Comparison of ENCODE assay signal across 12 cellular contexts in the genomic region with DNA sequence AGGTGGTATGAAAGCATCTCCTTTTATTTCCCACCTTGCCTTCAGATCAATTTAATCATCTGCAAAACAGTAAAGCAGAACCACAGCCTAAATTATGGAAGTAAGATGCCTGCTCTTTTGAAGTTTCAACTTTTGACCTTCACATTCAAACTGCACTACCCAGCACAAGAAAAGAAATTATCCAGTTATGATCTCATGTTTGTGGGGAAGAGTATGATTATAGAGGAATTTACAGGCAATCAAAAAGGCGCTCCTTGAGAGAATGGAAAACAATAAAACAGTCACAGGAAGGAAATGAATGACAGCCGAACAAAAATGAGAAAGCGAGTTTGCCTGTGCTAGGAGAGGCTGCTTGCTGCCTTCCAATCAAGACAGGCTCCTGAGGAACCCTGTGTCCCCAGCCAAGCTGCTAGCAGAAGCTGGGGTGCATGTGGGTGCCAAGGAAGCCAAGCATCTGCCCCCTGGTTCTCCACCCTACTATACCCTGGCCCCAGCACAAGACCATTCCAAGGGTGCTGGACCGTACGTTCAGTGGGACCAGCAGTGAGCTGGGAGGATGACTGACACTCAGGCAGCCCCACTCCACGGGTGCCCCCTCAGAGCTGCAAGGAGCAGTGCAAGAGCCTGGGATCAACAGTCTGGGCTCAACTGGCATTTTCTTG. TPM values are rescaled to one million over a fixed set of nuclear protein-coding genes. Genes with fewer than 3 reads are reported as not detected.
A peak's percentile ranks its signal among the peaks of the same experiment; 100 is the strongest.
DNase-seq lines count a peak whose midpoint lies in the region; ATAC-seq and TF ChIP-seq lines count a peak whose summit lies in the region.
"Had no signal": no experiment of that assay in that cellular context is flagged by ENCODE, and none has a peak within 500 bp of the region (broad histone marks: within the 10 kb centered on the region; RNA-seq: fewer than 3 reads in every experiment).

No MANE protein-coding gene starts in this region.

- H3K4me3 Mint-ChIP-seq in osteocyte (ENCODE audit: unreplicated experiment), result no peak overlapping the region
- H3K4me3 Mint-ChIP-seq: activated CD4-positive, alpha-beta T cell treated with anti-CD3 and anti-CD28 coated beads, Interleukin-2, amount 10 ng/mL, durations not matched to agents 7 days and 5 days; activated naive CD8-positive, alpha-beta T cell treated with anti-CD3 and anti-CD28 coated beads, Interleukin-2, amount 10 ng/mL, durations not matched to agents 7 days and 5 days; IgD-negative memory B cell had no signal

- H3K4me3 ChIP-seq in choroid plexus epithelial cell (ENCODE audit: low read depth, low read length), result no peak overlapping the region

- H3K36me3 Mint-ChIP-seq in osteocyte (ENCODE audit: unreplicated experiment), result peaks cover 30% of the 10 kb centered on the region

- H3K27me3 Mint-ChIP-seq in osteocyte (ENCODE audit: unreplicated experiment), result no peaks in the 10 kb centered on the region
- H3K27me3 Mint-ChIP-seq: activated CD4-positive, alpha-beta T cell treated with anti-CD3 and anti-CD28 coated beads, Interleukin-2, amount 10 ng/mL, durations not matched to agents 7 days and 5 days; activated naive CD8-positive, alpha-beta T cell treated with anti-CD3 and anti-CD28 coated beads, Interleukin-2, amount 10 ng/mL, durations not matched to agents 7 days and 5 days; IgD-negative memory B cell had no signal

- H3K9me3 Mint-ChIP-seq in osteocyte (ENCODE audit: unreplicated experiment), result peaks cover 7% of the 10 kb centered on the region
- H3K9me3 Mint-ChIP-seq: activated CD4-positive, alpha-beta T cell treated with anti-CD3 and anti-CD28 coated beads, Interleukin-2, amount 10 ng/mL, durations not matched to agents 7 days and 5 days; activated naive CD8-positive, alpha-beta T cell treated with anti-CD3 and anti-CD28 coated beads, Interleukin-2, amount 10 ng/mL, durations not matched to agents 7 days and 5 days; IgD-negative memory B cell had no signal

- no peak for TF ChIP-seq CTCF in choroid plexus epithelial cell (conservative IDR thresholded peaks at IDR 0.05; ENCODE audit: low read depth, low read length)
- TF ChIP-seq CTCF in osteocyte (IDR thresholded peaks at IDR 0.05), result no peak

- ATAC-seq in HG02763 (IDR thresholded peaks at IDR 0.05; ENCODE audit: unreplicated experiment), result no peak
- ATAC-seq in HG02973 (IDR thresholded peaks at IDR 0.05; ENCODE audit: unreplicated experiment), result no peak

- no peak overlapping the region for H3K27ac Mint-ChIP-seq in osteocyte (ENCODE audit: unreplicated experiment)
- H3K27ac Mint-ChIP-seq: activated CD4-positive, alpha-beta T cell treated with anti-CD3 and anti-CD28 coated beads, Interleukin-2, amount 10 ng/mL, durations not matched to agents 7 days and 5 days; activated naive CD8-positive, alpha-beta T cell treated with anti-CD3 and anti-CD28 coated beads, Interleukin-2, amount 10 ng/mL, durations not matched to agents 7 days and 5 days; IgD-negative memory B cell had no signal

- DNase-seq in EL (peak; percentile 67), NCI-H2227 treated with DMSO at 0.1 percent for 48 hours (lab: John Stamatoyannopoulos, UW) (peak; percentile 96), choroid plexus epithelial cell (ENCODE audit: low read depth) (peak; percentile 29), osteocyte (ENCODE audit: extremely low spot score, unreplicated experiment) (peak; percentile 79), NCI-H748 (lab: John Stamatoyannopoulos, UW; ENCODE audit: unreplicated experiment) (no peak), OCI-M2 (lab: John Stamatoyannopoulos, UW; ENCODE audit: unreplicated experiment) (no peak)
- DNase-seq: activated CD4-positive, alpha-beta T cell treated with anti-CD3 and anti-CD28 coated beads, Interleukin-2, amount 10 ng/mL, durations not matched to agents 7 days and 5 days; activated naive CD8-positive, alpha-beta T cell treated with anti-CD3 and anti-CD28 coated beads, Interleukin-2, amount 10 ng/mL, durations not matched to agents 7 days and 5 days; Calu3 had no signal

- no peaks in the 10 kb centered on the region for H3K4me1 Mint-ChIP-seq in osteocyte (ENCODE audit: unreplicated experiment)
- H3K4me1 Mint-ChIP-seq: IgD-negative memory B cell had no signal

RNA-seq across cellular contexts. Expression of a gene that starts 47.8 kb away (rescaled TPM):
- total RNA-seq in osteocyte, result 106 and 113 TPM in 2 replicates

Comparison
In these comparisons a context has a peak if more than half of its experiments do, and no peak if none do; other contexts are left out.
1. DNase-seq: peak in EL (single experiment), NCI-H2227 treated with DMSO at 0.1 percent for 48 hours (single experiment), choroid plexus epithelial cell (single experiment) and osteocyte (single experiment); none in NCI-H748 (single experiment) and OCI-M2 (single experiment).